ENCODE assay signal across 1 cellular context in the genomic region with DNA sequence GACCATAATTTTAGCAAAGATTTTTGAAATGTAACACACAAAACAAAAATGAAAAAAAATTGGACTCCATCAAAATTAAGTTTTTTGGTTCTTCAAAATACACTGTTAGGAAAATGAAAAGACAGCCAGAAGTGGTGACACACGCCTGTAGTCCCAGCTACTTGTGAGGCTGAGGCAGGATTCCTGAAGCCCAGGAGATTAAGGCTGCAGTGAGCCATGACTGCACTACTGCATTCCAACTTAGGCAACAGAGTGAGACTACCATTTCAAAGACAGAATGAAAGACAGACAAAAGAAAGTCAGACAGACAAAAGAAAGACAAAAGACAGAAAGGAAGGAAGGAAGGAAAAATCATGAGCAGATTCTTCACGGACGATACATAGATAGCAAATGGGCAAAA.
TF ChIP-seq lines count a peak whose summit lies in the region.

No MANE protein-coding gene starts in this region.

TF ChIP-seq in HEK293T, 16 proteins besides CTCF, POLR2A, EP300 and RAD21:
- TF ChIP-seq, protein P1, sequence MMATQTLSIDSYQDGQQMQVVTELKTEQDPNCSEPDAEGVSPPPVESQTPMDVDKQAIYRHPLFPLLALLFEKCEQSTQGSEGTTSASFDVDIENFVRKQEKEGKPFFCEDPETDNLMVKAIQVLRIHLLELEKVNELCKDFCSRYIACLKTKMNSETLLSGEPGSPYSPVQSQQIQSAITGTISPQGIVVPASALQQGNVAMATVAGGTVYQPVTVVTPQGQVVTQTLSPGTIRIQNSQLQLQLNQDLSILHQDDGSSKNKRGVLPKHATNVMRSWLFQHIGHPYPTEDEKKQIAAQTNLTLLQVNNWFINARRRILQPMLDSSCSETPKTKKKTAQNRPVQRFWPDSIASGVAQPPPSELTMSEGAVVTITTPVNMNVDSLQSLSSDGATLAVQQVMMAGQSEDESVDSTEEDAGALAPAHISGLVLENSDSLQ (IDR thresholded peaks at IDR 0.05), result no peak
